9 cellular contexts compared by ENCODE assay signal in genomic region chr22:20206709-20207215, GRCh38. TPM values are rescaled to one million over a fixed set of nuclear protein-coding genes. Genes with fewer than 3 reads are reported as not detected.
A peak's percentile ranks its signal among the peaks of the same experiment; 100 is the strongest.
DNase-seq lines count a peak whose midpoint lies in the region; ATAC-seq and TF ChIP-seq lines count a peak whose summit lies in the region.
"Had no signal": no experiment of that assay in that cellular context is flagged by ENCODE, and none has a peak within 500 bp of the region (broad histone marks: within the 10 kb centered on the region; RNA-seq: fewer than 3 reads in every experiment).

No MANE protein-coding gene starts in this region.

- H3K36me3 Mint-ChIP-seq in activated CD8-positive, alpha-beta T cell treated with anti-CD3 and anti-CD28 coated beads, Interleukin-2, amount 10 ng/mL, durations not matched to agents 7 days and 5 days (ENCODE audit: low read depth), result no peaks in the 10 kb centered on the region
- H3K36me3 Mint-ChIP-seq in stimulated activated naive CD8-positive, alpha-beta T cell treated with anti-CD3 and anti-CD28 coated beads, Interleukin-15, Interleukin-2, amounts not matched to agents 100 ng/mL and 50 ng/mL, for 24 hours (ENCODE audit: low read depth), result no peaks in the 10 kb centered on the region

- no peaks in the 10 kb centered on the region for H3K36me3 ChIP-seq in HEK293 (ENCODE audit: control insufficient read depth in 2 of 2, insufficient read depth in 1 of 2, low read length in 2 of 2)
- H3K36me3 ChIP-seq in right atrium auricular region, result no peaks in the 10 kb centered on the region

- intact Hi-C loops in head of caudate nucleus (cut with DNase I), result no loop called here

- H3K27ac ChIP-seq in C4-2B, result peak overlapping the region; percentile 62
- peak overlapping the region; percentile 68 for H3K27ac ChIP-seq in HEK293 (ENCODE audit: extremely low read depth, low read depth, low read length)
- peak overlapping the region; percentile 53 to 70 for H3K27ac ChIP-seq in right atrium auricular region

- ATAC-seq in activated CD8-positive, alpha-beta T cell treated with anti-CD3 and anti-CD28 coated beads, Interleukin-2, amount 10 ng/mL, durations not matched to agents 7 days and 5 days, result peak; percentile 52
- no peak for ATAC-seq in HG02870 (IDR thresholded peaks at IDR 0.05; ENCODE audit: unreplicated experiment)

- no peaks in the 10 kb centered on the region for H3K27me3 Mint-ChIP-seq in activated CD8-positive, alpha-beta T cell treated with anti-CD3 and anti-CD28 coated beads, Interleukin-2, amount 10 ng/mL, durations not matched to agents 7 days and 5 days (ENCODE audit: low read depth)
- H3K27me3 Mint-ChIP-seq in stimulated activated naive CD8-positive, alpha-beta T cell treated with anti-CD3 and anti-CD28 coated beads, Interleukin-15, Interleukin-2, amounts not matched to agents 100 ng/mL and 50 ng/mL, for 24 hours, result no peaks in the 10 kb centered on the region

- H3K27me3 ChIP-seq in right atrium auricular region, result no peaks in the 10 kb centered on the region

- H3K27ac Mint-ChIP-seq in activated CD8-positive, alpha-beta T cell treated with anti-CD3 and anti-CD28 coated beads, Interleukin-2, amount 10 ng/mL, durations not matched to agents 7 days and 5 days, result peak overlapping the region; percentile 93
- H3K27ac Mint-ChIP-seq in stimulated activated naive CD8-positive, alpha-beta T cell treated with anti-CD3 and anti-CD28 coated beads, Interleukin-15, Interleukin-2, amounts not matched to agents 100 ng/mL and 50 ng/mL, for 24 hours, result peak overlapping the region; percentile 83

- peaks cover 4% of the 10 kb centered on the region for H3K4me1 ChIP-seq in HEK293 (ENCODE audit: control insufficient read depth, insufficient read depth, low read length)
- H3K4me1 ChIP-seq in right atrium auricular region, result peaks cover 0 to 55% of the 10 kb centered on the region in 2 donors

- H3K9me3 Mint-ChIP-seq in activated CD8-positive, alpha-beta T cell treated with anti-CD3 and anti-CD28 coated beads, Interleukin-2, amount 10 ng/mL, durations not matched to agents 7 days and 5 days (ENCODE audit: insufficient read depth), result no peaks in the 10 kb centered on the region
- H3K9me3 Mint-ChIP-seq in stimulated activated naive CD8-positive, alpha-beta T cell treated with anti-CD3 and anti-CD28 coated beads, Interleukin-15, Interleukin-2, amounts not matched to agents 100 ng/mL and 50 ng/mL, for 24 hours, result no peaks in the 10 kb centered on the region
- H3K9me3 Mint-ChIP-seq: neural crest cell had no signal

- H3K4me1 Mint-ChIP-seq in activated CD8-positive, alpha-beta T cell treated with anti-CD3 and anti-CD28 coated beads, Interleukin-2, amount 10 ng/mL, durations not matched to agents 7 days and 5 days (ENCODE audit: low read depth), result peaks cover 20% of the 10 kb centered on the region
- H3K4me1 Mint-ChIP-seq in stimulated activated naive CD8-positive, alpha-beta T cell treated with anti-CD3 and anti-CD28 coated beads, Interleukin-15, Interleukin-2, amounts not matched to agents 100 ng/mL and 50 ng/mL, for 24 hours (ENCODE audit: low read depth), result peaks cover 24% of the 10 kb centered on the region

- H3K4me3 Mint-ChIP-seq in activated CD8-positive, alpha-beta T cell treated with anti-CD3 and anti-CD28 coated beads, Interleukin-2, amount 10 ng/mL, durations not matched to agents 7 days and 5 days, result peak overlapping the region; percentile 92
- peak overlapping the region; percentile 90 for H3K4me3 Mint-ChIP-seq in stimulated activated naive CD8-positive, alpha-beta T cell treated with anti-CD3 and anti-CD28 coated beads, Interleukin-15, Interleukin-2, amounts not matched to agents 100 ng/mL and 50 ng/mL, for 24 hours
- H3K4me3 Mint-ChIP-seq: neural crest cell had no signal

- peak overlapping the region; percentile 53 for H3K4me3 ChIP-seq in HEK293 (ENCODE audit: low read depth, low read length)
- H3K4me3 ChIP-seq in right atrium auricular region, result peak overlapping the region; percentile 51 to 53

- TF ChIP-seq CTCF in C4-2B (conservative IDR thresholded peaks at IDR 0.05), result no peak
- TF ChIP-seq CTCF in HEK293 (tag by site-specific recombination; IDR thresholded peaks at IDR 0.05), result peak; percentile 70
- TF ChIP-seq CTCF in right atrium auricular region (IDR thresholded peaks at IDR 0.05), result no peak

- peak; percentile 42 for DNase-seq in activated CD8-positive, alpha-beta T cell treated with anti-CD3 and anti-CD28 coated beads, Interleukin-2, amount 10 ng/mL, durations not matched to agents 7 days and 5 days
- DNase-seq in right atrium auricular region (ENCODE audit: low spot score) (no peak), head of caudate nucleus (no peak), activated gamma-delta T cell treated with Interleukin-2 at 50 U/mL for 16 hours (no peak)

- POLR2A ChIA-PET in HEK293 (lab: Yijun Ruan, JAX), result interaction anchor here (0.6 kb wide), 1 partner anchor 272 kb away, joined by 3 read pairs; no protein-coding TSS in a partner anchor
- POLR2A ChIA-PET in activated CD8-positive, alpha-beta T cell treated with anti-CD3 and anti-CD28 coated beads, Interleukin-2, amount 10 ng/mL, durations not matched to agents 7 days and 5 days (lab: Charles Lee), result interaction anchor here (1.1 kb wide), 1 partner anchor 32 kb away, joined by 4 read pairs; no protein-coding TSS in a partner anchor

- no peaks in the 10 kb centered on the region for H3K9me3 ChIP-seq in HEK293 (ENCODE audit: control insufficient read depth, insufficient read depth, low read depth, low read length)
- no peaks in the 10 kb centered on the region for H3K9me3 ChIP-seq in right atrium auricular region

- CTCF ChIA-PET in HEK293 (lab: Yijun Ruan, JAX), result interaction anchor here (1.0 to 1.9 kb wide), 2 partner anchors 32 to 65 kb away, joined by 5 to 11 read pairs; no protein-coding TSS in a partner anchor
- CTCF ChIA-PET in activated CD8-positive, alpha-beta T cell treated with anti-CD3 and anti-CD28 coated beads, Interleukin-2, amount 10 ng/mL, durations not matched to agents 7 days and 5 days (lab: Charles Lee), result interaction anchor here (1.6 to 3.0 kb wide), 2 partner anchors 32 to 50 kb away, joined by 5 to 16 read pairs; no protein-coding TSS in a partner anchor

TF ChIP-seq in HEK293, 187 proteins besides CTCF, POLR2A, EP300 and RAD21 (continues in another document):
- TF ChIP-seq FEZF1 (tag by site-specific recombination; IDR thresholded peaks at IDR 0.05), result no peak
- TF ChIP-seq ZNF768 (tag by site-specific recombination; IDR thresholded peaks at IDR 0.05), result no peak
- TF ChIP-seq ZNF837 (tag by site-specific recombination; IDR thresholded peaks at IDR 0.05), result no peak
- 0 out of 2 replicates have a peak, but pooled peaks have one; percentile 55 for TF ChIP-seq ZFP69B (tag by site-specific recombination; IDR thresholded peaks at IDR 0.05)
- TF ChIP-seq YY1 (tag by site-specific recombination; IDR thresholded peaks at IDR 0.05), result no peak
- TF ChIP-seq GLIS2 (tag by site-specific recombination; IDR thresholded peaks at IDR 0.05), result peak; percentile 34; the same call in 1 of the 2 replicates
- TF ChIP-seq INSM2 (tag by site-specific recombination; IDR thresholded peaks at IDR 0.05), result no peak
- peak; percentile 94 for TF ChIP-seq ZBTB20 (tag by site-specific recombination; IDR thresholded peaks at IDR 0.05)
- TF ChIP-seq ZBTB11 (tag by site-specific recombination; conservative IDR thresholded peaks at IDR 0.05; ENCODE audit: low read depth), result no peak
- no peak for TF ChIP-seq ZNF621 (tag by site-specific recombination; IDR thresholded peaks at IDR 0.05)

RNA-seq across cellular contexts. Expression of gene CCDC188, which starts 55.9 kb away (rescaled TPM):
- not detected for total RNA-seq in activated CD8-positive, alpha-beta T cell treated with anti-CD3 and anti-CD28 coated beads, Interleukin-2, amount 10 ng/mL, durations not matched to agents 7 days and 5 days
- under 1 TPM in 1 of 2 donors, not detected in 1; 0.43 TPM for total RNA-seq in right atrium auricular region
